In genomic region chr10:129963831-129964501, GRCh38 we compare ENCODE assay signal across 8 cellular contexts.
DNase-seq lines count a peak whose midpoint lies in the region; ATAC-seq and TF ChIP-seq lines count a peak whose summit lies in the region.

Gene EBF3, minus strand, starts transcription at chr10:129964274. Its CDS starts 506 bp downstream, at chr10:129963768.

- no peak for ATAC-seq in GM21619 (IDR thresholded peaks at IDR 0.05; ENCODE audit: unreplicated experiment)
- ATAC-seq in GM18861 (IDR thresholded peaks at IDR 0.05; ENCODE audit: unreplicated experiment) = no peak

- peaks cover 40% of the 10 kb centered on the region for H3K4me1 ChIP-seq in neuron (ENCODE audit: insufficient read depth, low read length)

- peak within 1 kb of the TSS; percentile 34 for H2AFZ ChIP-seq in neuron (ENCODE audit: low read depth, low read length)

- peak within 1 kb of the TSS; percentile 51 to 69 for H3K4me3 ChIP-seq in foreskin fibroblast (ENCODE audit: low read depth in 1 of 2, low read length in 2 of 2)
- H3K4me3 ChIP-seq in neuron (ENCODE audit: low read length) = peak within 1 kb of the TSS; percentile 52

- no peaks in the 10 kb centered on the region for H3K9me3 ChIP-seq in neuron (ENCODE audit: low read length)

- peak; percentile 63 for DNase-seq in DMS153 (lab: John Stamatoyannopoulos, UW)
- DNase-seq in NCI-H1092 treated with DMSO at 0.1 percent for 48 hours (lab: John Stamatoyannopoulos, UW) = peak; percentile 71
- DNase-seq in activated T-helper 1 cell treated with Interleukin-2 at 50 U/mL for 16 hours (ENCODE audit: low read depth) = peak; percentile 17
- peak; percentile 65 to 92 for DNase-seq in foreskin fibroblast
- no peak for DNase-seq in DMS53 treated with DMSO at 0.1 percent for 48 hours (lab: John Stamatoyannopoulos, UW; ENCODE audit: unreplicated experiment)

- TF ChIP-seq CTCF in foreskin fibroblast (IDR thresholded peaks at IDR 0.05; ENCODE audit: low read depth, low read length) = no peak

- peaks cover 83% of the 10 kb centered on the region for H3K27me3 ChIP-seq in neuron (ENCODE audit: insufficient read depth, low read length)

- H3K36me3 ChIP-seq in neuron (ENCODE audit: insufficient read depth, low read length) = no peaks in the 10 kb centered on the region
